Comparison of ENCODE assay signal across 32 cellular contexts in genomic region chr7:36029311-36029710, GRCh38.
"Had no signal": no experiment of that assay in that cellular context is flagged by ENCODE, and none has a peak within 500 bp of the region (broad histone marks: within the 10 kb centered on the region; RNA-seq: fewer than 3 reads in every experiment).

No MANE protein-coding gene starts in this region.

- ATAC-seq: activated CD4-positive, CD25-positive, alpha-beta regulatory T cell treated with anti-CD3 and anti-CD28 coated beads, Interleukin-2, amount 50 U/mL, for 24 hours; activated T-cell treated with anti-CD3 and anti-CD28 coated beads, Interleukin-2, amount 50 U/mL, for 72 hours; effector memory CD8-positive, alpha-beta T cell; foreskin keratinocyte; T-cell had no signal

- H3K4me3 Mint-ChIP-seq: activated B cell treated with CpG ODN at 0.5 μM for 24 hours; activated CD4-positive, alpha-beta memory T cell treated with anti-CD3 and anti-CD28 coated beads for 36 hours; activated CD4-positive, alpha-beta T cell treated with anti-CD3 and anti-CD28 coated beads, Interleukin-2, amount 10 ng/mL, durations not matched to agents 24 days and 14 days; activated naive CD8-positive, alpha-beta T cell; activated T-cell treated with anti-CD3 and anti-CD28 coated beads, Interleukin-2, amount 50 U/mL, for 24 hours; activated T-cell treated with anti-CD3 and anti-CD28 coated beads, Interleukin-2, amount 50 U/mL, for 72 hours; central memory CD8-positive, alpha-beta T cell; dendritic cell treated with granulocyte-macrophage colony-stimulating factor and Interleukin-4, amounts not matched to agents 40 ng/mL and 50 ng/mL, for 4 days; effector memory CD8-positive, alpha-beta T cell; T-cell; T-helper 1 cell treated with Interleukin-12 subunit alpha and Interleukin-12 subunit beta and Interleukin-4 antibody, amounts not matched to agents 30 μg/mL and 1 μg/mL, for 36 hours; T-helper 2 cell treated with Interferon-gamma antibody and Interleukin-4, amounts not matched to agents 5 μg/mL and 100 μg/mL, for 36 hours had no signal

- DNase-seq: activated B cell treated with CpG ODN at 0.5 μM for 24 hours; activated CD4-positive, alpha-beta memory T cell treated with anti-CD3 and anti-CD28 coated beads for 36 hours; activated CD4-positive, alpha-beta T cell treated with anti-CD3 and anti-CD28 coated beads, Interleukin-2, amount 10 ng/mL, durations not matched to agents 24 days and 14 days; activated CD8-positive, alpha-beta memory T cell treated with anti-CD3 and anti-CD28 coated beads, Interleukin-2, amount 50 U/mL, for 48 hours; activated gamma-delta T cell treated with Interleukin-2 at 50 U/mL for 16 hours; activated naive CD4-positive, alpha-beta T cell treated with anti-CD3 and anti-CD28 coated beads, Interleukin-2, amount 50 U/mL, for 16 hours; activated naive CD4-positive, alpha-beta T cell treated with Interleukin-2 at 50 U/mL for 16 hours; activated T-cell treated with anti-CD3 and anti-CD28 coated beads for 4 hours; activated T-cell treated with anti-CD3 and anti-CD28 coated beads, Interleukin-2, amount 50 U/mL, for 24 hours; activated T-cell treated with anti-CD3 and anti-CD28 coated beads, Interleukin-2, amount 50 U/mL, for 72 hours; amniotic stem cell; anterior cingulate cortex; brain microvascular endothelial cell; dorsolateral prefrontal cortex; effector memory CD8-positive, alpha-beta T cell; erythroblast; foreskin keratinocyte; gastrocnemius medialis; glutamatergic neuron; SW 1271; T-cell; T1000; WERI-Rb-1 had no signal

- H3K36me3 Mint-ChIP-seq: activated CD4-positive, alpha-beta memory T cell treated with anti-CD3 and anti-CD28 coated beads for 36 hours; activated naive CD8-positive, alpha-beta T cell; T-cell had no signal

- H3K4me1 Mint-ChIP-seq: activated B cell treated with CpG ODN at 0.5 μM for 24 hours; activated CD4-positive, alpha-beta T cell treated with anti-CD3 and anti-CD28 coated beads, Interleukin-2, amount 10 ng/mL, durations not matched to agents 24 days and 14 days; central memory CD8-positive, alpha-beta T cell; T-cell had no signal

- H3K9me3 Mint-ChIP-seq: activated B cell treated with CpG ODN at 0.5 μM for 24 hours; activated CD4-positive, alpha-beta memory T cell treated with anti-CD3 and anti-CD28 coated beads for 36 hours; activated CD4-positive, alpha-beta T cell treated with anti-CD3 and anti-CD28 coated beads, Interleukin-2, amount 10 ng/mL, durations not matched to agents 24 days and 14 days; activated T-cell treated with anti-CD3 and anti-CD28 coated beads, Interleukin-2, amount 50 U/mL, for 24 hours; activated T-cell treated with anti-CD3 and anti-CD28 coated beads, Interleukin-2, amount 50 U/mL, for 72 hours; central memory CD8-positive, alpha-beta T cell; dendritic cell treated with granulocyte-macrophage colony-stimulating factor and Interleukin-4, amounts not matched to agents 40 ng/mL and 50 ng/mL, for 4 days; effector memory CD8-positive, alpha-beta T cell; T-cell; T-helper 1 cell treated with Interleukin-12 subunit alpha and Interleukin-12 subunit beta and Interleukin-4 antibody, amounts not matched to agents 30 μg/mL and 1 μg/mL, for 36 hours; T-helper 2 cell treated with Interferon-gamma antibody and Interleukin-4, amounts not matched to agents 5 μg/mL and 100 μg/mL, for 36 hours had no signal

- H3K27ac ChIP-seq: brain microvascular endothelial cell, coronary artery, esophagus muscularis mucosa, foreskin keratinocyte, WERI-Rb-1 had no signal

- FAIRE-seq: astrocyte had no signal

- H3K9me3 ChIP-seq: esophagus muscularis mucosa, gastrocnemius medialis had no signal

- H3K27ac Mint-ChIP-seq: activated B cell treated with CpG ODN at 0.5 μM for 24 hours; activated CD4-positive, alpha-beta memory T cell treated with anti-CD3 and anti-CD28 coated beads for 36 hours; activated CD4-positive, alpha-beta T cell treated with anti-CD3 and anti-CD28 coated beads, Interleukin-2, amount 10 ng/mL, durations not matched to agents 24 days and 14 days; activated naive CD8-positive, alpha-beta T cell; activated T-cell treated with anti-CD3 and anti-CD28 coated beads, Interleukin-2, amount 50 U/mL, for 24 hours; activated T-cell treated with anti-CD3 and anti-CD28 coated beads, Interleukin-2, amount 50 U/mL, for 72 hours; dendritic cell treated with granulocyte-macrophage colony-stimulating factor and Interleukin-4, amounts not matched to agents 40 ng/mL and 50 ng/mL, for 4 days; effector memory CD8-positive, alpha-beta T cell; T-cell; T-helper 1 cell treated with Interleukin-12 subunit alpha and Interleukin-12 subunit beta and Interleukin-4 antibody, amounts not matched to agents 30 μg/mL and 1 μg/mL, for 36 hours; T-helper 2 cell treated with Interferon-gamma antibody and Interleukin-4, amounts not matched to agents 5 μg/mL and 100 μg/mL, for 36 hours had no signal

- H3K4me3 ChIP-seq: coronary artery, esophagus muscularis mucosa had no signal

- H3K36me3 ChIP-seq: brain microvascular endothelial cell, esophagus muscularis mucosa, gastrocnemius medialis, WERI-Rb-1 had no signal

- H3K4me1 ChIP-seq: foreskin keratinocyte, gastrocnemius medialis had no signal

- H3K27me3 ChIP-seq: esophagus muscularis mucosa, gastrocnemius medialis had no signal
